In genomic region chr15:78565951-78566774, GRCh38 we compare ENCODE assay signal across 8 cellular contexts. TPM values are rescaled to one million over a fixed set of nuclear protein-coding genes. Genes with fewer than 3 reads are reported as not detected.
A peak's percentile ranks its signal among the peaks of the same experiment; 100 is the strongest.
DNase-seq lines count a peak whose midpoint lies in the region; ATAC-seq and TF ChIP-seq lines count a peak whose summit lies in the region.

No MANE protein-coding gene starts in this region.

- no peaks in the 10 kb centered on the region for H3K9me3 Mint-ChIP-seq in activated CD4-positive, alpha-beta T cell treated with anti-CD3 and anti-CD28 coated beads for 36 hours (ENCODE audit: low read depth)
- H3K9me3 Mint-ChIP-seq in mesothelial cell of epicardium = no peaks in the 10 kb centered on the region

- no peak for TF ChIP-seq CTCF in HFF-Myc (IDR thresholded peaks at IDR 0.05; ENCODE audit: low read depth, low read length, missing control alignments)
- peak; percentile 8 for TF ChIP-seq CTCF in cardiac fibroblast (IDR thresholded peaks at IDR 0.05; ENCODE audit: low read depth, low read length)
- TF ChIP-seq CTCF in mesothelial cell of epicardium (IDR thresholded peaks at IDR 0.05; ENCODE audit: unreplicated experiment) = peak; percentile 11

- CTCF ChIA-PET in activated CD4-positive, alpha-beta T cell treated with anti-CD3 and anti-CD28 coated beads for 36 hours (lab: Charles Lee) = interaction anchor here (0.5 to 1.8 kb wide), 5 partner anchors 13 to 1661 kb away, joined by 3 to 15 read pairs (median 3); partner anchors contain the start of gene PSMA4

- intact Hi-C loops in activated CD4-positive, alpha-beta T cell treated with anti-CD3 and anti-CD28 coated beads for 36 hours (cut with DNase I, micrococcal nuclease) = loop anchor here in 1 of 2 experiments (1.0 to 2.0 kb wide), 4 partner anchors 25 to 128 kb away; partner anchors contain the start of genes HYKK and IREB2

- ATAC-seq in activated CD4-positive, alpha-beta T cell treated with anti-CD3 and anti-CD28 coated beads for 36 hours = peak; percentile 8

- H3K27me3 Mint-ChIP-seq in activated CD4-positive, alpha-beta T cell treated with anti-CD3 and anti-CD28 coated beads for 36 hours = peaks cover 15% of the 10 kb centered on the region
- peaks cover 34% of the 10 kb centered on the region for H3K27me3 Mint-ChIP-seq in mesothelial cell of epicardium (ENCODE audit: low read depth)

- no peak overlapping the region for H3K27ac Mint-ChIP-seq in activated CD4-positive, alpha-beta T cell treated with anti-CD3 and anti-CD28 coated beads for 36 hours
- H3K27ac Mint-ChIP-seq in mesothelial cell of epicardium = peak overlapping the region; percentile 63

- H3K4me3 ChIP-seq in HFF-Myc (replicated peaks; ENCODE audit: low read depth, low read length) = peak overlapping the region; percentile 81
- H3K4me3 ChIP-seq in cardiac fibroblast (replicated peaks in 1 of 2; ENCODE audit: low read depth in 2 of 2, low read length in 2 of 2) = peak overlapping the region; percentile 56 to 70

- POLR2A ChIA-PET in activated CD4-positive, alpha-beta T cell treated with anti-CD3 and anti-CD28 coated beads for 36 hours (lab: Charles Lee) = interaction anchor here (0.9 to 1.1 kb wide), 2 partner anchors 26 to 128 kb away, joined by 3 to 5 read pairs; partner anchors contain the start of gene PSMA4

- peak overlapping the region; percentile 77 for H3K4me3 Mint-ChIP-seq in activated CD4-positive, alpha-beta T cell treated with anti-CD3 and anti-CD28 coated beads for 36 hours
- peak overlapping the region; percentile 75 for H3K4me3 Mint-ChIP-seq in mesothelial cell of epicardium

- H3K36me3 Mint-ChIP-seq in activated CD4-positive, alpha-beta T cell treated with anti-CD3 and anti-CD28 coated beads for 36 hours (ENCODE audit: low read depth) = no peaks in the 10 kb centered on the region
- no peaks in the 10 kb centered on the region for H3K36me3 Mint-ChIP-seq in mesothelial cell of epicardium

- peaks cover 26% of the 10 kb centered on the region for H3K4me1 Mint-ChIP-seq in activated CD4-positive, alpha-beta T cell treated with anti-CD3 and anti-CD28 coated beads for 36 hours
- peaks cover 10% of the 10 kb centered on the region for H3K4me1 Mint-ChIP-seq in mesothelial cell of epicardium

- no peak for DNase-seq in activated CD4-positive, alpha-beta T cell treated with anti-CD3 and anti-CD28 coated beads for 36 hours
- DNase-seq in activated CD4-positive, alpha-beta T cell treated with anti-CD3 and anti-CD28 coated beads, Interleukin-2, amount 50 U/mL, for 4 hours = no peak
- DNase-seq in HFF-Myc (ENCODE audit: extremely low read depth, low read depth) (peak; percentile 2), NCI-H526 treated with DMSO at 0.1 percent for 48 hours (lab: John Stamatoyannopoulos, UW) (peak; percentile 60), cardiac fibroblast (ENCODE audit: low read depth in 2 of 2) (peak; percentile 13 to 15), mesothelial cell of epicardium (ENCODE audit: low spot score in 2 of 2, unreplicated experiment in 2 of 2) (peak in 1 of 2 experiments; percentile 44), epidermal melanocyte (ENCODE audit: insufficient read length, low spot score) (no peak)
- DNase-seq in activated CD4-positive, CD25-positive, alpha-beta regulatory T cell (lab: John Stamatoyannopoulos, UW) = no peak

RNA-seq across cellular contexts. Expression of gene CHRNA5, which starts 0.8 kb away (rescaled TPM):
- total RNA-seq in activated CD4-positive, alpha-beta T cell treated with anti-CD3 and anti-CD28 coated beads for 36 hours = 1 to 10 TPM; 6.5 to 8.5 TPM
- 5.1 to 7.6 TPM (median 5.5 TPM) in 3 replicates for total RNA-seq in mesothelial cell of epicardium

RNA-seq across cellular contexts. Expression of gene PSMA4, which starts 25.9 kb away (rescaled TPM):
- total RNA-seq in activated CD4-positive, alpha-beta T cell treated with anti-CD3 and anti-CD28 coated beads for 36 hours = 100 to 1,000 TPM; 273 to 312 TPM
- 163 to 176 TPM (median 165 TPM) in 3 replicates for total RNA-seq in mesothelial cell of epicardium

RNA-seq across cellular contexts. Expression of gene CHRNA3, which starts 54.6 kb away (rescaled TPM):
- total RNA-seq in activated CD4-positive, alpha-beta T cell treated with anti-CD3 and anti-CD28 coated beads for 36 hours = not detected
- 1.9 to 4.0 TPM (median 2.4 TPM) in 3 replicates for total RNA-seq in mesothelial cell of epicardium

RNA-seq across cellular contexts. Expression of gene HYKK, which starts 58.8 kb away (rescaled TPM):
- 1 to 10 TPM; 2.5 to 4.2 TPM for total RNA-seq in activated CD4-positive, alpha-beta T cell treated with anti-CD3 and anti-CD28 coated beads for 36 hours
- 5.6 to 7.0 TPM (median 6.0 TPM) in 3 replicates for total RNA-seq in mesothelial cell of epicardium

Comparison
In these comparisons a context has a peak if more than half of its experiments do, and no peak if none do; other contexts are left out.
1. DNase-seq: peak in HFF-Myc (single experiment), NCI-H526 treated with DMSO at 0.1 percent for 48 hours (single experiment) and cardiac fibroblast (2 of 2); none in activated CD4-positive, alpha-beta T cell treated with anti-CD3 and anti-CD28 coated beads for 36 hours (single experiment), activated CD4-positive, alpha-beta T cell treated with anti-CD3 and anti-CD28 coated beads, Interleukin-2, amount 50 U/mL, for 4 hours (0 of 2), epidermal melanocyte (single experiment) and activated CD4-positive, CD25-positive, alpha-beta regulatory T cell (0 of 4).